1 cellular context compared by ENCODE assay signal in genomic region chr11:73982990-73983763, GRCh38.
TF ChIP-seq lines count a peak whose summit lies in the region.

No MANE protein-coding gene starts in this region.

TF ChIP-seq in HepG2, 621 proteins besides CTCF, POLR2A, EP300 and RAD21 (continued from another document and continues in another):
- TF ChIP-seq AHDC1 (CRISPR knock-in tag; IDR thresholded peaks at IDR 0.05; ENCODE audit: borderline replicate concordance) (peak; percentile 47; the same call in 1 of the 2 replicates), IRF2 (CRISPR knock-in tag; IDR thresholded peaks at IDR 0.05) (peak; percentile 87), SP140L (CRISPR knock-in tag; IDR thresholded peaks at IDR 0.05; ENCODE audit: borderline replicate concordance) (no peak; the same call in 1 of the 2 replicates), ZNF331 (CRISPR knock-in tag; IDR thresholded peaks at IDR 0.05) (peak; percentile 48), CBFB (CRISPR knock-in tag; IDR thresholded peaks at IDR 0.05) (peak; percentile 80; the same call in 1 of the 2 replicates), KDM6A (CRISPR knock-in tag; IDR thresholded peaks at IDR 0.05; ENCODE audit: low read depth) (no peak), YEATS2 (CRISPR knock-in tag; IDR thresholded peaks at IDR 0.05; ENCODE audit: borderline replicate concordance) (peak; percentile 45; the same call in 1 of the 2 replicates), ZFAT (CRISPR knock-in tag; conservative IDR thresholded peaks at IDR 0.05) (peak; percentile 84; the same call in 1 of the 2 replicates), ZNF280B (CRISPR knock-in tag; IDR thresholded peaks at IDR 0.05; ENCODE audit: borderline replicate concordance) (0 out of 2 replicates have a peak, but pooled peaks have one; percentile 83), ZNF383 (CRISPR knock-in tag; IDR thresholded peaks at IDR 0.05; ENCODE audit: borderline replicate concordance) (no peak), ZNF3 (CRISPR knock-in tag; IDR thresholded peaks at IDR 0.05) (no peak), CHD4 (IDR thresholded peaks at IDR 0.05; ENCODE audit: borderline replicate concordance, low read length) (no peak), ZNF292 (CRISPR knock-in tag; IDR thresholded peaks at IDR 0.05; ENCODE audit: borderline replicate concordance, low read depth) (peak; percentile 65), ZBTB4 (CRISPR knock-in tag; IDR thresholded peaks at IDR 0.05; ENCODE audit: borderline replicate concordance) (no peak), ZNF547 (CRISPR knock-in tag; IDR thresholded peaks at IDR 0.05) (peak; percentile 96), MYC (CRISPR knock-in tag; IDR thresholded peaks at IDR 0.05; ENCODE audit: borderline replicate concordance) (peak; percentile 97), ELK4 (CRISPR knock-in tag; IDR thresholded peaks at IDR 0.05; ENCODE audit: borderline replicate concordance) (no peak), SOX13 (IDR thresholded peaks at IDR 0.05) (peak; percentile 55; the same call in 1 of the 2 replicates), SOX13 (CRISPR knock-in tag; conservative IDR thresholded peaks at IDR 0.05 in 1 of 2, IDR thresholded peaks at IDR 0.05 in 1 of 2) (no peak; a peak in 1 of 4 replicates), ZNF446 (CRISPR knock-in tag; IDR thresholded peaks at IDR 0.05) (peak; percentile 94; the same call in 1 of the 2 replicates), HOXA5 (CRISPR knock-in tag; IDR thresholded peaks at IDR 0.05) (peak; percentile 90), ZBTB3 (CRISPR knock-in tag; IDR thresholded peaks at IDR 0.05; ENCODE audit: borderline replicate concordance, low read depth) (no peak; the same call in 1 of the 2 replicates), ZNF101 (CRISPR knock-in tag; IDR thresholded peaks at IDR 0.05; ENCODE audit: borderline replicate concordance, low read depth) (peak; percentile 83; the same call in 1 of the 2 replicates), RERE (CRISPR knock-in tag; IDR thresholded peaks at IDR 0.05; ENCODE audit: low read depth) (peak; percentile 59; the same call in 1 of the 2 replicates), SP2 (CRISPR knock-in tag; IDR thresholded peaks at IDR 0.05) (peak; percentile 86), HDAC1 (CRISPR knock-in tag; IDR thresholded peaks at IDR 0.05) (peak; percentile 73), CEBPG (CRISPR knock-in tag; IDR thresholded peaks at IDR 0.05) (no peak), ZFP91 (CRISPR knock-in tag; IDR thresholded peaks at IDR 0.05; ENCODE audit: borderline replicate concordance) (peak; percentile 96), ZNF7 (CRISPR knock-in tag; IDR thresholded peaks at IDR 0.05) (no peak), ATF5 (CRISPR knock-in tag; IDR thresholded peaks at IDR 0.05; ENCODE audit: low read depth) (no peak), HDAC6 (IDR thresholded peaks at IDR 0.05; ENCODE audit: low read depth, low read length) (no peak), SIX4 (CRISPR knock-in tag; IDR thresholded peaks at IDR 0.05) (no peak), IKZF5 (CRISPR knock-in tag; IDR thresholded peaks at IDR 0.05) (peak; percentile 77), ISX (CRISPR knock-in tag; conservative IDR thresholded peaks at IDR 0.05) (0 out of 2 replicates have a peak, but pooled peaks have one; percentile 75), ZNF432 (CRISPR knock-in tag; IDR thresholded peaks at IDR 0.05; ENCODE audit: borderline replicate concordance) (no peak), YEATS4 (CRISPR knock-in tag; IDR thresholded peaks at IDR 0.05; ENCODE audit: borderline replicate concordance) (peak; percentile 96), MTF2 (CRISPR knock-in tag; IDR thresholded peaks at IDR 0.05; ENCODE audit: borderline replicate concordance) (peak; percentile 83; the same call in 1 of the 2 replicates)
